Comparison of ENCODE assay signal across 8 cellular contexts in the genomic region with DNA sequence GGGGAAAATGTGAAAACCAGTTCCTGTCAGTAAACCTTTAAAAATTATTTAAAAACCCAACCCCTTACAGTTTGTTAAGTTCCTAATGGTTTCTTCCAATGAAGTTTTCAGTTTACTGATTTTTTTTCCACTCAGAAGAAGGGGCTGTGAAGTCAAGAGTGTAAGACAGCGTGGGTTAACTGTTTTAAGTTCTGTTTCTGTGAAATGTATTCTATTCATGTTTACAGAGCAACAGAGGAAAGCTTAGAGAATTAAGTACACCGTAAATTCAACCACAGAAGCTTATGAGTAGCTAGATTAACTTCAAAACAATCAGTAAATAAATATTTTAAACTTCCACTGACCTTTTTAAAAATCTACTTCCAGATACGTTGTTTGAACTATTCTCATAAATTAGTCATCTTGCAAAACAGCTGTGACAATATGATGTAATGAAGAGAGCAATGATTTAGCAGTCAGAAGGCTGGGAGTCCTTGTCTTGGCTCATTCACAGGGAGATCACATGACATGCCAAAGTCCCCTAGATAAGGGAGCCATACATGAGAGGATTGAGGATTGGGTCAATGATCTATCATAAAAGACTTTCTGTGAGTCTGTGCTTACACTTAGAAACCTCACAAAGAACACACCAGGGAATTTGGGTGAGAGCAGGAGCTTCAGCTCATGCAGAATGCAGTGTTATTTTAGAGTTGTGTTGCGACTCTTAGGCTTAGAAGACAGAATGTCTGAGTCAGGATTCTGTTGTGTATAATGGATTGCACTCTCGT.
DNase-seq lines count a peak whose midpoint lies in the region; ATAC-seq, FAIRE-seq and TF ChIP-seq lines count a peak whose summit lies in the region.
"Not testable (repeated sequence)": the region's sequence is repeated elsewhere in the genome, so short reads cannot be mapped to it uniquely, and the experiment has no call there.

No MANE protein-coding gene starts in this region.

- H3K27me3 ChIP-seq in astrocyte (ENCODE audit: insufficient read depth, low read length); endothelial cell of umbilical vein (ENCODE audit: control insufficient read depth in 2 of 2, insufficient read depth in 2 of 2, low read length in 2 of 2); lower lobe of right lung (ENCODE audit: low read depth); skeletal muscle satellite cell (ENCODE audit: control insufficient read depth, insufficient read depth, low read length): not testable (repeated sequence)

- FAIRE-seq in HTR-8/SVneo (lab: Jason Lieb, UNC) (peak; percentile 97), astrocyte (lab: Jason Lieb, UNC) (peak; percentile 75), endothelial cell of umbilical vein (lab: Jason Lieb, UNC) (peak; percentile 37)

- dilution Hi-C loops in endothelial cell of umbilical vein (cut with MboI; ENCODE audit: extremely low pct_ligation_motif_present, low sequenced_read_pairs), result not testable (repeated sequence)

- intact Hi-C loops in endothelial cell of umbilical vein (cut with micrococcal nuclease); left cardiac atrium (cut with DNase I); lower lobe of right lung (cut with DNase I): not testable (repeated sequence)

- not testable (repeated sequence) for H3K79me2 ChIP-seq in astrocyte (ENCODE audit: insufficient read depth, low read length); endothelial cell of umbilical vein (ENCODE audit: control insufficient read depth, insufficient read depth, low read length)

- not testable (repeated sequence) for H3K36me3 Mint-ChIP-seq in astrocyte (ENCODE audit: low read depth, unreplicated experiment)

- H3K9me3 ChIP-seq in astrocyte (ENCODE audit: insufficient read depth, low read depth, low read length); endothelial cell of umbilical vein (replicated peaks; ENCODE audit: control insufficient read depth, insufficient read depth, low read length); lower lobe of right lung; skeletal muscle satellite cell (replicated peaks; ENCODE audit: low read length): not testable (repeated sequence)

- not testable (repeated sequence) for H4K20me1 ChIP-seq in astrocyte (ENCODE audit: insufficient read depth, low read length); endothelial cell of umbilical vein (replicated peaks; ENCODE audit: control insufficient read depth, extremely low read depth, insufficient read depth, low read length)

- not testable (repeated sequence) for H3K9me1 ChIP-seq in endothelial cell of umbilical vein (replicated peaks; ENCODE audit: control insufficient read depth, extremely low read depth, insufficient read depth, low read length)

- H3K36me3 ChIP-seq in astrocyte (ENCODE audit: insufficient read depth, low read length); endothelial cell of umbilical vein (ENCODE audit: control insufficient read depth in 2 of 2, extremely low read depth in 1 of 2, insufficient read depth in 2 of 2, low read length in 2 of 2); lower lobe of right lung; skeletal muscle satellite cell (ENCODE audit: insufficient read depth, low read length): not testable (repeated sequence)

- POLR2A ChIA-PET in endothelial cell of umbilical vein (lab: Charles Lee), result not testable (repeated sequence)

- H3K27ac Mint-ChIP-seq in astrocyte (ENCODE audit: unreplicated experiment), result not testable (repeated sequence)

- H3K9ac ChIP-seq in astrocyte (ENCODE audit: low read length) (peak overlapping the region; percentile 68), skeletal muscle satellite cell (ENCODE audit: low read depth, low read length) (peak overlapping the region; percentile 68)
- not testable (repeated sequence) for H3K9ac ChIP-seq in endothelial cell of umbilical vein (replicated peaks; ENCODE audit: extremely low read depth, insufficient read depth, low read length)

- peak overlapping the region; percentile 79 for H3K27ac ChIP-seq in astrocyte (ENCODE audit: low read depth, low read length)
- not testable (repeated sequence) for H3K27ac ChIP-seq in endothelial cell of umbilical vein (ENCODE audit: insufficient read depth, low read depth, low read length); lower lobe of right lung

- peak overlapping the region; percentile 62 for H3K4me2 ChIP-seq in astrocyte (ENCODE audit: low read length)
- H3K4me2 ChIP-seq in endothelial cell of umbilical vein (ENCODE audit: insufficient read depth, low read length), result not testable (repeated sequence)
- H3K4me2 ChIP-seq in skeletal muscle satellite cell (ENCODE audit: low read length), result peak overlapping the region; percentile 46

- H2AFZ ChIP-seq in astrocyte (ENCODE audit: low read depth, low read length); endothelial cell of umbilical vein (ENCODE audit: low read depth, low read length): not testable (repeated sequence)

- H3K4me3 Mint-ChIP-seq in astrocyte (ENCODE audit: unreplicated experiment), result not testable (repeated sequence)

- H3K9me3 Mint-ChIP-seq in astrocyte (ENCODE audit: unreplicated experiment), result not testable (repeated sequence)

- DNase-seq in AG10803 (ENCODE audit: low read depth), result peak; percentile 7
- not testable (repeated sequence) for DNase-seq in HTR-8/SVneo (ENCODE audit: insufficient read length, low spot score); left cardiac atrium; lower lobe of right lung
- DNase-seq in astrocyte (ENCODE audit: low read depth), result peak; percentile 73
- peak; percentile 12 for DNase-seq in endothelial cell of umbilical vein (ENCODE audit: low read depth, low spot score)

- H3K4me1 Mint-ChIP-seq in astrocyte (ENCODE audit: low read depth, unreplicated experiment), result not testable (repeated sequence)

- H3K4me3 ChIP-seq in AG10803 (ENCODE audit: low read length); astrocyte (ENCODE audit: insufficient read depth, low read depth, low read length); endothelial cell of umbilical vein (replicated peaks in 1 of 3; ENCODE audit: insufficient read depth in 1 of 3, low read depth in 1 of 3, low read length in 3 of 3); lower lobe of right lung; skeletal muscle satellite cell (ENCODE audit: low read length): not testable (repeated sequence)

- not testable (repeated sequence) for BruUV-seq in endothelial cell of umbilical vein (replicated peaks; lab: Mats Ljungman, UMichigan)

- not testable (repeated sequence) for H3K4me1 ChIP-seq in astrocyte (ENCODE audit: insufficient read depth, low read length); endothelial cell of umbilical vein (ENCODE audit: control insufficient read depth, extremely low read depth, insufficient read depth, low read length); lower lobe of right lung
- peaks cover 11% of the 10 kb centered on the region for H3K4me1 ChIP-seq in skeletal muscle satellite cell (ENCODE audit: control insufficient read depth, insufficient read depth, low read length)

- CTCF ChIA-PET in endothelial cell of umbilical vein (lab: Charles Lee), result not testable (repeated sequence)

- TF ChIP-seq POLR2A in endothelial cell of umbilical vein (IDR thresholded peaks at IDR 0.05; ENCODE audit: low read depth, low read length), result not testable (repeated sequence)

- not testable (repeated sequence) for TF ChIP-seq CTCF in AG10803 (conservative IDR thresholded peaks at IDR 0.05; ENCODE audit: low read length); astrocyte (IDR thresholded peaks at IDR 0.05; ENCODE audit: insufficient read depth, low read depth, low read length); endothelial cell of umbilical vein (IDR thresholded peaks at IDR 0.05; ENCODE audit: extremely low read depth in 1 of 2, insufficient read depth in 1 of 2, low read depth in 1 of 2, low read length in 2 of 2); lower lobe of right lung (IDR thresholded peaks at IDR 0.05)

- ATAC-seq in GM21619 (IDR thresholded peaks at IDR 0.05; ENCODE audit: unreplicated experiment) (peak; percentile 69), left cardiac atrium (peak; percentile 55 to 88), lower lobe of right lung (peak; percentile 43 to 58)

- H3K27me3 Mint-ChIP-seq in astrocyte (ENCODE audit: low read depth, unreplicated experiment), result not testable (repeated sequence)
